In the genomic region with DNA sequence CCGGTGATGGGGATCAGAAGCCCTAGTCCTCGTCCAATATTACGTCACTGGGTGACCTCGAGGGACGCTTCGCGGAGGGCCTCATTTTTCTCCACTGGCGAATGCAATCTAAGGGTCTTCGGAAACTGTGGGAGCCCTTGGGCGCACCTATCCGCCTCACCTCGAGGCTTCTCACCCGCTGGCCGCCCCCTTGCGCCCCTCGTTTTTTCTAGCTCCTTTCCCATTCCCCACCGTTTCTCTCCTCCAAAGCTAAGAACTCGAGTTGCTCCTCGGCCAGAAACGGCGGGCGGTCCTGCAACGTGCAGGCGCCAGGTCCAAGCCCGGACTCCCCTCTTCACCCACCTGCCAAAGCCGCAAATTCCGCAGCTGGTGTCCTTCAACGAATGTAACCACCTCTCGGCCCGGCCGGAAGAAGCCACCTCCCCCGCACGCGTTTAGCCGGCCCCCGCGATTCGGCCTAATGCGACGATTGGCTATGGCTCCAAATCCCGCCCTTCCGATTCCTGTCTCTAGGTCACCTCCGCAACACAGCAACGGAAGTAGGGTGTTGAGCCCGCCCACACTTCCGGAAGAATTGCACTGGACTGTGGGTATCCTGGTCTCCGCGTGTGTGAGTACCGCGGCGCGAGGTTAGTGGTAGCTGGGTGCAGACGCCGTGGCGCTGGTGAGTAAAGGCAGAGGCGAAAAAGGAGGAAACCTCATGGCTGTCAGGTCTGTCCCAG, we compare ENCODE assay signal across 8 cellular contexts. TPM values are rescaled to one million over a fixed set of nuclear protein-coding genes. Genes with fewer than 3 reads are reported as not detected.
DNase-seq lines count a peak whose midpoint lies in the region; FAIRE-seq and TF ChIP-seq lines count a peak whose summit lies in the region.

A gene with protein sequence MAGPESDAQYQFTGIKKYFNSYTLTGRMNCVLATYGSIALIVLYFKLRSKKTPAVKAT (minus strand): TSS at position 409 of the 722 bp plus-strand sequence. CDS start 4,018 bp downstream, outside the sequence.
A gene with protein sequence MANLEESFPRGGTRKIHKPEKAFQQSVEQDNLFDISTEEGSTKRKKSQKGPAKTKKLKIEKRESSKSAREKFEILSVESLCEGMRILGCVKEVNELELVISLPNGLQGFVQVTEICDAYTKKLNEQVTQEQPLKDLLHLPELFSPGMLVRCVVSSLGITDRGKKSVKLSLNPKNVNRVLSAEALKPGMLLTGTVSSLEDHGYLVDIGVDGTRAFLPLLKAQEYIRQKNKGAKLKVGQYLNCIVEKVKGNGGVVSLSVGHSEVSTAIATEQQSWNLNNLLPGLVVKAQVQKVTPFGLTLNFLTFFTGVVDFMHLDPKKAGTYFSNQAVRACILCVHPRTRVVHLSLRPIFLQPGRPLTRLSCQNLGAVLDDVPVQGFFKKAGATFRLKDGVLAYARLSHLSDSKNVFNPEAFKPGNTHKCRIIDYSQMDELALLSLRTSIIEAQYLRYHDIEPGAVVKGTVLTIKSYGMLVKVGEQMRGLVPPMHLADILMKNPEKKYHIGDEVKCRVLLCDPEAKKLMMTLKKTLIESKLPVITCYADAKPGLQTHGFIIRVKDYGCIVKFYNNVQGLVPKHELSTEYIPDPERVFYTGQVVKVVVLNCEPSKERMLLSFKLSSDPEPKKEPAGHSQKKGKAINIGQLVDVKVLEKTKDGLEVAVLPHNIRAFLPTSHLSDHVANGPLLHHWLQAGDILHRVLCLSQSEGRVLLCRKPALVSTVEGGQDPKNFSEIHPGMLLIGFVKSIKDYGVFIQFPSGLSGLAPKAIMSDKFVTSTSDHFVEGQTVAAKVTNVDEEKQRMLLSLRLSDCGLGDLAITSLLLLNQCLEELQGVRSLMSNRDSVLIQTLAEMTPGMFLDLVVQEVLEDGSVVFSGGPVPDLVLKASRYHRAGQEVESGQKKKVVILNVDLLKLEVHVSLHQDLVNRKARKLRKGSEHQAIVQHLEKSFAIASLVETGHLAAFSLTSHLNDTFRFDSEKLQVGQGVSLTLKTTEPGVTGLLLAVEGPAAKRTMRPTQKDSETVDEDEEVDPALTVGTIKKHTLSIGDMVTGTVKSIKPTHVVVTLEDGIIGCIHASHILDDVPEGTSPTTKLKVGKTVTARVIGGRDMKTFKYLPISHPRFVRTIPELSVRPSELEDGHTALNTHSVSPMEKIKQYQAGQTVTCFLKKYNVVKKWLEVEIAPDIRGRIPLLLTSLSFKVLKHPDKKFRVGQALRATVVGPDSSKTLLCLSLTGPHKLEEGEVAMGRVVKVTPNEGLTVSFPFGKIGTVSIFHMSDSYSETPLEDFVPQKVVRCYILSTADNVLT (N-terminal part only) (plus strand): TSS at position 560 of the 722 bp plus-strand sequence. CDS start 1,801 bp downstream, outside the sequence.

- DNase-seq in HAP-1 (ENCODE audit: low spot score in 2 of 2), result peak; percentile 97 to 98
- peak; percentile 99 for DNase-seq in MM.1S
- DNase-seq in SIG-M5 treated with dmso at 0.1 percent for 504 hours (lab: John Stamatoyannopoulos, UW; ENCODE audit: unreplicated experiment), result peak; percentile 99
- DNase-seq in activated gamma-delta T cell treated with anti-CD3 and anti-CD28 coated beads, Interleukin-2, amount 50 U/mL, for 16 hours (ENCODE audit: low read depth), result peak; percentile 93
- peak; percentile 97 to 99 for DNase-seq in foreskin fibroblast
- DNase-seq in neural progenitor cell (ENCODE audit: low spot score), result peak; percentile 98

- FAIRE-seq in G401.6 (lab: Jason Lieb, UNC), result peak; percentile 98

- no peaks in the 10 kb centered on the region for H3K9me3 Mint-ChIP-seq in neural progenitor cell

- H3K36me3 ChIP-seq in HAP-1 (replicated peaks) (peaks cover 62% of the 10 kb centered on the region), MM.1S (replicated peaks; ENCODE audit: insufficient read depth, low read length) (peaks cover 5% of the 10 kb centered on the region), neural progenitor cell (peaks cover 16% of the 10 kb centered on the region), subcutaneous abdominal adipose tissue (ENCODE audit: control insufficient read depth in 5 of 5, insufficient read depth in 5 of 5, low read length in 5 of 5) (peaks cover 10 to 43% (median 25%) of the 10 kb centered on the region in 5 donors)

- peaks cover 29% of the 10 kb centered on the region for H3K4me1 Mint-ChIP-seq in neural progenitor cell

- H3K79me2 ChIP-seq in MM.1S (ENCODE audit: low read length), result peaks cover 88% of the 10 kb centered on the region
- H3K79me2 ChIP-seq in neural progenitor cell (ENCODE audit: low read depth), result peaks cover 76% of the 10 kb centered on the region

- H3K27me3 ChIP-seq in HAP-1 (ENCODE audit: low read depth) (no peaks in the 10 kb centered on the region), MM.1S (replicated peaks; ENCODE audit: insufficient read depth, low read length) (no peaks in the 10 kb centered on the region), neural progenitor cell (no peaks in the 10 kb centered on the region), subcutaneous abdominal adipose tissue (ENCODE audit: control insufficient read depth in 5 of 5, insufficient read depth in 4 of 5, low read length in 5 of 5) (no peaks in the 10 kb centered on the region)

- peak within 1 kb of the TSS; percentile 97 for H3K27ac Mint-ChIP-seq in neural progenitor cell

- TF ChIP-seq CTCF in MM.1S (IDR thresholded peaks at IDR 0.05; ENCODE audit: low read length), result peak; percentile 36
- TF ChIP-seq CTCF in foreskin fibroblast (IDR thresholded peaks at IDR 0.05; ENCODE audit: low read depth, low read length), result peak; percentile 9
- TF ChIP-seq CTCF in neural progenitor cell (IDR thresholded peaks at IDR 0.05), result peak; percentile 28

- H3K36me3 Mint-ChIP-seq in neural progenitor cell, result peaks cover 5% of the 10 kb centered on the region

- H3K9ac ChIP-seq in MM.1S (ENCODE audit: low read length) (peak within 1 kb of the TSS; percentile 84), neural progenitor cell (peak within 1 kb of the TSS; percentile 77), subcutaneous abdominal adipose tissue (ENCODE audit: low read length in 5 of 5) (peak within 1 kb of the TSS; percentile 88 to 97 (median 94))

- in situ Hi-C loops in HAP-1 (cut with MboI; ENCODE audit: low sequenced_read_pairs), result no loop called here

- H3K4me1 ChIP-seq in HAP-1 (peaks cover 20% of the 10 kb centered on the region), MM.1S (ENCODE audit: low read length) (peaks cover 18% of the 10 kb centered on the region), neural progenitor cell (peaks cover 23% of the 10 kb centered on the region), subcutaneous abdominal adipose tissue (ENCODE audit: control insufficient read depth in 5 of 5, insufficient read depth in 5 of 5, low read length in 5 of 5) (peaks cover 5 to 36% (median 34%) of the 10 kb centered on the region in 5 donors)

- H3K27ac ChIP-seq in MM.1S (ENCODE audit: low read length) (peak within 1 kb of the TSS; percentile 62; the same call in 1 of the 2 replicates), neural progenitor cell (no peak within 1 kb of the TSS), subcutaneous abdominal adipose tissue (ENCODE audit: low read depth, low read length) (peak within 1 kb of the TSS; percentile 92)

- H4K20me1 ChIP-seq in MM.1S (ENCODE audit: insufficient read depth, low read length), result 0 out of 2 replicates have a peak, but pooled peaks cover 2% of the 10 kb centered on the region
- no peaks in the 10 kb centered on the region for H4K20me1 ChIP-seq in neural progenitor cell (ENCODE audit: low read depth)

- H3K4me3 Mint-ChIP-seq in neural progenitor cell, result peak within 1 kb of the TSS; percentile 95

- H3K27me3 Mint-ChIP-seq in neural progenitor cell (ENCODE audit: insufficient read depth, low read depth), result peaks cover 4% of the 10 kb centered on the region

- peak within 1 kb of the TSS; percentile 93 for H3K4me2 ChIP-seq in MM.1S (ENCODE audit: low read depth, low read length)
- peak within 1 kb of the TSS; percentile 83 for H3K4me2 ChIP-seq in neural progenitor cell

- H3K9me3 ChIP-seq in HAP-1, result no peaks in the 10 kb centered on the region
- no peaks in the 10 kb centered on the region for H3K9me3 ChIP-seq in MM.1S (replicated peaks; ENCODE audit: insufficient read depth, low read length)
- H3K9me3 ChIP-seq in neural progenitor cell (ENCODE audit: low read depth), result no peaks in the 10 kb centered on the region
- H3K9me3 ChIP-seq in subcutaneous abdominal adipose tissue (ENCODE audit: control insufficient read depth in 5 of 5, low read length in 5 of 5), result no peaks in the 10 kb centered on the region

- no peaks in the 10 kb centered on the region for H3K9me2 ChIP-seq in MM.1S (replicated peaks; ENCODE audit: insufficient read depth, low read length)

- H3F3A ChIP-seq in MM.1S (ENCODE audit: insufficient read depth, low read length), result peaks cover 8% of the 10 kb centered on the region
- peaks cover 4% of the 10 kb centered on the region for H3F3A ChIP-seq in neural progenitor cell (ENCODE audit: low read depth)

- H2AFZ ChIP-seq in MM.1S (ENCODE audit: low read length) (peak within 1 kb of the TSS; percentile 69), neural progenitor cell (replicated peaks) (peak within 1 kb of the TSS; percentile 66)

- peak within 1 kb of the TSS; percentile 77 for H3K4me3 ChIP-seq in HAP-1
- H3K4me3 ChIP-seq in MM.1S (ENCODE audit: low read length), result peak within 1 kb of the TSS; percentile 89
- peak within 1 kb of the TSS; percentile 89 to 97 for H3K4me3 ChIP-seq in foreskin fibroblast (ENCODE audit: low read depth in 1 of 2, low read length in 2 of 2)
- H3K4me3 ChIP-seq in neural progenitor cell, result peak within 1 kb of the TSS; percentile 75
- peak within 1 kb of the TSS; percentile 86 to 99 (median 96) for H3K4me3 ChIP-seq in subcutaneous abdominal adipose tissue (ENCODE audit: low read depth in 1 of 5, low read length in 5 of 5)

RNA-seq across cellular contexts. Expression of the first gene that starts in this region (rescaled TPM):
- 166 and 324 TPM in 2 replicates for total RNA-seq in neural progenitor cell (ENCODE audit: low replicate concordance)

RNA-seq across cellular contexts. Expression of the second gene that starts in this region (rescaled TPM):
- total RNA-seq in neural progenitor cell (ENCODE audit: low replicate concordance), result 42.8 and 44.1 TPM in 2 replicates
